In the genomic region with DNA sequence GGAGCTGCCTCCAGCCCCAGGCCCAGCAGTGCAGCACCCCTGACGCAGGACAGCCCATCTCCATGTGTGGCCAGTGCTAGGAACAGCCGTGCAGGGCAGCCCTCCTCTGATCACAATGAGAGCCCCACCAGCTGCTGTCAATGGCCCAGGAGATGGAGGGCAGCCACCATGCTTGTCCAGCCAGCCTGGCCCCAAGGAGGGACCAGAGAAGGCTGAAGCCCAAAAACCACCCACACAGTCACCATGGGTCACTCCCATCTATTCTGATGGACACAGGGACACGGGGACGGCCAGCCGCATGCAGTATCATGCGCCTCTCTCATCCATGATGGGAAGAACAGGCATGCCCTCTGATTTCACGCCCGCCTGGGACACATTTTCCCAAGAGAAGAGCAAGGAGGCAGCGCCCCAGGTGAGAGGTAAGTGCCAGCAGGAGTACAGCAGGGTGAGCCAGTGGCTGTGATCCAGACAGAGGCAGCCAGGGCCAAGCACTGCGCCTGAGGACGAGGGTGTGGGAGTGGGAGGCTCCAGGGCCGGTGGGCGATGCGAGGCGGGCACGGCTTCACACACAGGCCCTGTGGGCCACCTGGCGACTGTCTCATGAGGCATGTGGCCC, we compare ENCODE assay signal across 17 cellular contexts. TPM values are rescaled to one million over a fixed set of nuclear protein-coding genes. Genes with fewer than 3 reads are reported as not detected.
DNase-seq lines count a peak whose midpoint lies in the region; ATAC-seq and TF ChIP-seq lines count a peak whose summit lies in the region.
"Had no signal": no experiment of that assay in that cellular context is flagged by ENCODE, and none has a peak within 500 bp of the region (broad histone marks: within the 10 kb centered on the region; RNA-seq: fewer than 3 reads in every experiment).

No MANE protein-coding gene starts in this region.

- intact Hi-C loops in Right ventricle myocardium inferior (cut with DNase I) (no loop called here), heart right ventricle (cut with DNase I) (no loop called here), OCI-LY7 (cut with micrococcal nuclease; ENCODE audit: unreplicated experiment) (no loop called here), left cardiac atrium (cut with DNase I) (no loop called here), psoas muscle (cut with DNase I) (loop anchor here in 1 of 2 donors (5.0 kb wide), 1 partner anchor 731 kb away; no protein-coding TSS in a partner anchor)

- H3K9me3 ChIP-seq in heart right ventricle (no peaks in the 10 kb centered on the region), OCI-LY7 (ENCODE audit: low read length) (no peaks in the 10 kb centered on the region), psoas muscle (no peaks in the 10 kb centered on the region)

- H2AFZ ChIP-seq in OCI-LY7 (ENCODE audit: low read length) = no peak overlapping the region

- in situ Hi-C loops in GM13976 (cut with MboI; ENCODE audit: low sequenced_read_pairs, unreplicated experiment) = no loop called here

- H3K79me2 ChIP-seq in OCI-LY7 (ENCODE audit: insufficient read depth, low read depth, low read length) = peaks cover 31% of the 10 kb centered on the region

- DNase-seq in Right ventricle myocardium inferior (ENCODE audit: missing footprints) (peak; percentile 34), heart right ventricle (no peak), OCI-LY7 (ENCODE audit: low spot score) (no peak), left cardiac atrium (peak; percentile 18), psoas muscle (peak; percentile 10 to 52), CD1c-positive myeloid dendritic cell (ENCODE audit: extremely low spot score) (no peak), GM13976 (ENCODE audit: low spot score) (no peak)
- DNase-seq: ACHN, hippocampal formation, islet precursor cell, Karpas-422, NCI-H1048, NCI-H2029, NCI-H446, RPMI8226, SW 1271 had no signal

- POLR2A ChIA-PET in OCI-LY7 (lab: Charles Lee) = interaction anchor here (2.2 kb wide), 1 partner anchor 8 kb away, joined by 9 read pairs; no protein-coding TSS in a partner anchor

- no peaks in the 10 kb centered on the region for H3K9me2 ChIP-seq in OCI-LY7 (ENCODE audit: insufficient read depth, low read length)

- no peaks in the 10 kb centered on the region for H4K20me1 ChIP-seq in OCI-LY7 (ENCODE audit: insufficient read depth, low read length)

- H3K4me3 ChIP-seq in heart right ventricle (no peak overlapping the region), OCI-LY7 (ENCODE audit: low read depth, low read length, poor library complexity, severe bottlenecking) (peak overlapping the region; percentile 45), psoas muscle (no peak overlapping the region)

- ATAC-seq in Right ventricle myocardium inferior (no peak), heart right ventricle (no peak), left cardiac atrium (no peak), psoas muscle (no peak), GM18870 (IDR thresholded peaks at IDR 0.05; ENCODE audit: unreplicated experiment) (no peak)

- peaks cover 0 to 23% (median 0%) of the 10 kb centered on the region in 9 donors for H3K36me3 ChIP-seq in heart right ventricle
- no peaks in the 10 kb centered on the region for H3K36me3 ChIP-seq in OCI-LY7 (ENCODE audit: insufficient read depth, low read length)
- H3K36me3 ChIP-seq in psoas muscle (ENCODE audit: insufficient read depth in 1 of 2, low read depth in 1 of 2) = peaks cover 0 to 17% of the 10 kb centered on the region in 2 donors

- H3K4me1 ChIP-seq in heart right ventricle = peaks cover 0 to 50% (median 15%) of the 10 kb centered on the region in 9 donors
- H3K4me1 ChIP-seq in OCI-LY7 (ENCODE audit: insufficient read depth, low read length, poor library complexity, severe bottlenecking) = peaks cover 84% of the 10 kb centered on the region
- peaks cover 12% of the 10 kb centered on the region for H3K4me1 ChIP-seq in psoas muscle

- TF ChIP-seq CTCF in heart right ventricle (IDR thresholded peaks at IDR 0.05) (no peak), OCI-LY7 (conservative IDR thresholded peaks at IDR 0.05; ENCODE audit: low read length) (no peak), psoas muscle (IDR thresholded peaks at IDR 0.05) (no peak), GM13976 (IDR thresholded peaks at IDR 0.05; ENCODE audit: borderline replicate concordance, control extremely low read depth, extremely low read depth, insufficient read depth, missing control alignments) (no peak)

- 94 to 96% methylated on average over 17 of the region's 17 CpGs for WGBS in heart right ventricle, 2 donors
- WGBS in psoas muscle, 3 donors = 91 to 93% (median 93%) methylated on average over 17 of the region's 17 CpGs

- H3K4me2 ChIP-seq in OCI-LY7 (ENCODE audit: low read length) = peak overlapping the region; percentile 73

- CTCF ChIA-PET in OCI-LY7 (lab: Charles Lee; ENCODE audit: unreplicated experiment) = interaction anchor here (1.4 to 2.1 kb wide), 3 partner anchors 8 to 115 kb away, joined by 3 to 7 read pairs (median 6); no protein-coding TSS in a partner anchor

- H3K27ac ChIP-seq in heart right ventricle (no peak overlapping the region), OCI-LY7 (ENCODE audit: low read depth, low read length, poor library complexity, severe bottlenecking) (peak overlapping the region; percentile 91), psoas muscle (no peak overlapping the region)

- BruUV-seq in OCI-LY7 (replicated peaks; lab: Mats Ljungman, UMichigan) = no TSS peak

- H3K27me3 ChIP-seq in heart right ventricle = no peaks in the 10 kb centered on the region
- no peaks in the 10 kb centered on the region for H3K27me3 ChIP-seq in psoas muscle (ENCODE audit: insufficient read depth in 3 of 3, low read length in 2 of 3)

RNA-seq across cellular contexts. Expression of a gene that starts 33.6 kb away (rescaled TPM):
- total RNA-seq in Right ventricle myocardium inferior (1.9 TPM), heart right ventricle (1 to 10 TPM in 8 of 10 donors, under 1 TPM in 2; 0.76 to 3.6 (median 1.8) TPM), OCI-LY7 (2022) (12.9 and 13.1 TPM in 2 replicates), left cardiac atrium (1 to 10 TPM; 2.5 to 4.5 TPM), psoas muscle (1 to 10 TPM; 1.5 to 3.4 (median 3.0) TPM)
- polyA plus RNA-seq in heart right ventricle (1 to 10 TPM; 2.0 to 9.3 TPM), psoas muscle (1 to 10 TPM; 3.3 to 7.6 (median 3.6) TPM)
- total RNA-seq in OCI-LY7 (2014; rRNA removed; shearing (Covaris generic)) = 21.2 and 26.7 TPM in 2 replicates

RNA-seq across cellular contexts. Expression of a gene that starts 33.6 kb away (rescaled TPM):
- total RNA-seq in Right ventricle myocardium inferior = 8.5 TPM
- 10 to 100 TPM in 2 of 10 donors, 1 to 10 TPM in 8; 5.3 to 12.0 (median 7.2) TPM for total RNA-seq in heart right ventricle
- polyA plus RNA-seq in heart right ventricle = 1 to 10 TPM; 4.0 to 6.5 TPM
- total RNA-seq in OCI-LY7 (2014; rRNA removed; shearing (Covaris generic)) = 25.5 and 28.2 TPM in 2 replicates
- 26.1 and 26.2 TPM in 2 replicates for total RNA-seq in OCI-LY7 (2022)
- total RNA-seq in left cardiac atrium = 1 to 10 TPM; 6.8 to 7.7 TPM
- total RNA-seq in psoas muscle = 1 to 10 TPM; 5.3 to 9.7 (median 8.1) TPM
- 1 to 10 TPM; 5.9 to 7.9 (median 6.3) TPM for polyA plus RNA-seq in psoas muscle

RNA-seq across cellular contexts. Expression of a gene that starts 53.3 kb away (rescaled TPM):
- total RNA-seq in Right ventricle myocardium inferior (104 TPM), heart right ventricle (100 to 1,000 TPM in 5 of 10 donors, 10 to 100 TPM in 5; 72.5 to 128 (median 101) TPM), OCI-LY7 (2022) (89.5 and 90.8 TPM in 2 replicates), left cardiac atrium (100 to 1,000 TPM; 101 to 103 TPM), psoas muscle (100 to 1,000 TPM in 2 of 4 donors, 10 to 100 TPM in 2; 63.6 to 146 (median 115) TPM)
- polyA plus RNA-seq in heart right ventricle (100 to 1,000 TPM in 1 of 2 donors, 10 to 100 TPM in 1; 42.9 to 273 TPM), psoas muscle (100 to 1,000 TPM; 100 to 142 (median 117) TPM)
- total RNA-seq in OCI-LY7 (2014; rRNA removed; shearing (Covaris generic)) = 102 and 112 TPM in 2 replicates

RNA-seq across cellular contexts. Expression of a gene that starts 53.4 kb away (rescaled TPM):
- total RNA-seq in Right ventricle myocardium inferior (40.9 TPM), heart right ventricle (10 to 100 TPM; 28.5 to 59.9 (median 35.0) TPM), OCI-LY7 (2022) (23.5 and 24.7 TPM in 2 replicates), left cardiac atrium (10 to 100 TPM; 22.7 to 29.6 TPM), psoas muscle (10 to 100 TPM; 18.4 to 35.1 (median 24.5) TPM)
- polyA plus RNA-seq in heart right ventricle (100 to 1,000 TPM in 1 of 2 donors, 10 to 100 TPM in 1; 25.8 to 103 TPM), psoas muscle (10 to 100 TPM; 13.7 to 23.5 (median 16.0) TPM)
- total RNA-seq in OCI-LY7 (2014; rRNA removed; shearing (Covaris generic)) = 24.1 and 28.9 TPM in 2 replicates

Comparison
In these comparisons a context has a peak if more than half of its experiments do, and no peak if none do; other contexts are left out.
1. DNase-seq: peak in Right ventricle myocardium inferior (single experiment), left cardiac atrium (single experiment) and psoas muscle (2 of 2); none in heart right ventricle (0 of 2), OCI-LY7 (single experiment), CD1c-positive myeloid dendritic cell (single experiment) and GM13976 (single experiment).